9 cellular contexts compared by ENCODE assay signal in the genomic region with DNA sequence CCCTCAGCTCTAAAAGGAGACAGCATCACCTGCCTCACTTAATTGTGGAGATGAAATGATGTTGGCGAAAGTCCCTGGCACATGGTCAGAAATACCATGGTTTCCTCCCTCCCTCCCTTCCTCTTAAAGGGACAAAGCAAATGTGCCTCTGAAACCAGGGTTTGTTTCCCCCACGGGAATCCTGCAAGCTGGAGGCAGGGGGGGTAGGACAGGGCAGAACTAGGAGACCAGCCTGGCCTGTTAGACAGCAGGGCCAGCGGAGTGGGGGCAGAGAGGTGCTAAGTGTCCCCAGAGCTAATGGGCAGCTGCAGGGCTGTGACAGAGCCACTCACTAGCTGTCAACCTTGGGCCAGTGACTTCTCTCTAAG. TPM values are rescaled to one million over a fixed set of nuclear protein-coding genes. Genes with fewer than 3 reads are reported as not detected.
A peak's percentile ranks its signal among the peaks of the same experiment; 100 is the strongest.
DNase-seq lines count a peak whose midpoint lies in the region; ATAC-seq and TF ChIP-seq lines count a peak whose summit lies in the region.
"Had no signal": no experiment of that assay in that cellular context is flagged by ENCODE, and none has a peak within 500 bp of the region (broad histone marks: within the 10 kb centered on the region; RNA-seq: fewer than 3 reads in every experiment).

No MANE protein-coding gene starts in this region.

- no peak overlapping the region for H2AFZ ChIP-seq in osteoblast (ENCODE audit: low read length)

- no peaks in the 10 kb centered on the region for H3K79me2 ChIP-seq in osteoblast (ENCODE audit: insufficient read depth, low read length)

- no peaks in the 10 kb centered on the region for H4K20me1 ChIP-seq in osteoblast (ENCODE audit: insufficient read depth, low read length)

- H3K4me2 ChIP-seq in osteoblast (ENCODE audit: insufficient read depth, low read length) = peak overlapping the region; percentile 20

- peaks cover 36% of the 10 kb centered on the region for H3K4me1 ChIP-seq in CD8-positive, alpha-beta memory T cell (ENCODE audit: insufficient read depth, low read length)
- peaks cover 23% of the 10 kb centered on the region for H3K4me1 ChIP-seq in osteoblast (ENCODE audit: insufficient read depth, low read length)

- no peaks in the 10 kb centered on the region for H3K9me3 ChIP-seq in CD8-positive, alpha-beta memory T cell (ENCODE audit: low read length)
- no peaks in the 10 kb centered on the region for H3K9me3 ChIP-seq in osteoblast (ENCODE audit: low read depth, low read length)

- H3K27ac Mint-ChIP-seq in CD8-positive, alpha-beta memory T cell = peak overlapping the region in 6 of 8 donors; percentile 40 to 88 (median 62)

- no peaks in the 10 kb centered on the region for H3K36me3 Mint-ChIP-seq in CD8-positive, alpha-beta memory T cell

- TF ChIP-seq CTCF in VCaP (conservative IDR thresholded peaks at IDR 0.05) (no peak), osteoblast (IDR thresholded peaks at IDR 0.05; ENCODE audit: extremely low read depth, low read depth, low read length) (no peak)

- H3K27ac ChIP-seq in CD8-positive, alpha-beta memory T cell (ENCODE audit: low read depth, low read length) = no peak overlapping the region
- H3K27ac ChIP-seq in VCaP (peak overlapping the region; percentile 8; the same call in 1 of the 2 replicates), osteoblast (ENCODE audit: low read depth, low read length) (no peak overlapping the region)
- H3K27ac ChIP-seq: C4-2B had no signal

- CTCF ChIA-PET in CD8-positive, alpha-beta memory T cell (lab: Charles Lee) = interaction anchor here (0.6 to 9.9 kb wide), 8 partner anchors 21 to 127 kb away, joined by 3 to 135 read pairs (median 4); no protein-coding TSS in a partner anchor

- peaks cover 0 to 13% of the 10 kb centered on the region in 2 donors for H3K27me3 Mint-ChIP-seq in CD8-positive, alpha-beta memory T cell

- no peaks in the 10 kb centered on the region for H3K27me3 ChIP-seq in CD8-positive, alpha-beta memory T cell (ENCODE audit: insufficient read depth, low read length, poor library complexity, severe bottlenecking)
- peaks cover 31% of the 10 kb centered on the region for H3K27me3 ChIP-seq in osteoblast (ENCODE audit: insufficient read depth, low read length)

- ATAC-seq in HG03457 (IDR thresholded peaks at IDR 0.05; ENCODE audit: unreplicated experiment) = no peak
- no peak for ATAC-seq in HG03045 (IDR thresholded peaks at IDR 0.05; ENCODE audit: unreplicated experiment)
- no peak for ATAC-seq in HG03025 (IDR thresholded peaks at IDR 0.05; ENCODE audit: low FRiP score, unreplicated experiment)

- no peaks in the 10 kb centered on the region for H3K36me3 ChIP-seq in CD8-positive, alpha-beta memory T cell (ENCODE audit: insufficient read depth, low read length)
- no peaks in the 10 kb centered on the region for H3K36me3 ChIP-seq in osteoblast (ENCODE audit: insufficient read depth, low read length)

- no peaks in the 10 kb centered on the region for H3K9me3 Mint-ChIP-seq in CD8-positive, alpha-beta memory T cell

- DNase-seq in CD8-positive, alpha-beta memory T cell = no peak
- DNase-seq in fibroblast of gingiva (ENCODE audit: low read depth) = peak; percentile 1
- DNase-seq in osteoblast (ENCODE audit: insufficient read length, low spot score, missing footprints) = peak; percentile 54
- no peak for DNase-seq in NCI-H1417 (lab: John Stamatoyannopoulos, UW)

- H3K4me1 Mint-ChIP-seq in CD8-positive, alpha-beta memory T cell = peaks cover 55 to 58% (median 56%) of the 10 kb centered on the region in 3 donors

- POLR2A ChIA-PET in CD8-positive, alpha-beta memory T cell (lab: Charles Lee) = no interaction called here

- H3K4me3 ChIP-seq in CD8-positive, alpha-beta memory T cell (ENCODE audit: low read length) = no peak overlapping the region
- H3K4me3 ChIP-seq in osteoblast (ENCODE audit: insufficient read depth, low read length) = no peak overlapping the region

- no peak overlapping the region for H3K4me3 Mint-ChIP-seq in CD8-positive, alpha-beta memory T cell

RNA-seq across cellular contexts. Expression of a gene that starts 5.7 kb away (rescaled TPM):
- 1 to 10 TPM in 1 of 2 experiments, under 1 TPM in 1; 1.00 to 1.0 TPM for total RNA-seq in CD8-positive, alpha-beta memory T cell
- 0.55 TPM for polyA plus RNA-seq in CD8-positive, alpha-beta memory T cell
- total RNA-seq in osteoblast = 2.1 and 2.2 TPM in 2 replicates

RNA-seq across cellular contexts. Expression of a gene that starts 55.5 kb away (rescaled TPM):
- total RNA-seq in CD8-positive, alpha-beta memory T cell = 1 to 10 TPM; 6.4 to 7.0 TPM
- 35.9 TPM for polyA plus RNA-seq in CD8-positive, alpha-beta memory T cell
- total RNA-seq in osteoblast = 10.6 and 13.8 TPM in 2 replicates

Comparison
In these comparisons a context has a peak if more than half of its experiments do, and no peak if none do; other contexts are left out.
1. DNase-seq: peak in fibroblast of gingiva (single experiment) and osteoblast (single experiment); none in CD8-positive, alpha-beta memory T cell (0 of 5) and NCI-H1417 (0 of 3).